Comparison of ENCODE assay signal across 13 cellular contexts in genomic region chr3:188198001-188198400, GRCh38.
"Had no signal": no experiment of that assay in that cellular context is flagged by ENCODE, and none has a peak within 500 bp of the region (broad histone marks: within the 10 kb centered on the region; RNA-seq: fewer than 3 reads in every experiment).

No MANE protein-coding gene starts in this region.

- H3K36me3 ChIP-seq: neural progenitor cell had no signal

- H3K27me3 Mint-ChIP-seq: activated B cell treated with CpG ODN at 0.5 μM for 24 hours; activated CD4-positive, alpha-beta T cell treated with anti-CD3 and anti-CD28 coated beads, Interleukin-2, amount 10 ng/mL, durations not matched to agents 7 days and 5 days; brain had no signal

- H3K4me1 ChIP-seq: parathyroid adenoma, testis had no signal

- H3K36me3 Mint-ChIP-seq: brain had no signal

- H3K27ac Mint-ChIP-seq: activated CD4-positive, alpha-beta T cell treated with anti-CD3 and anti-CD28 coated beads, Interleukin-2, amount 10 ng/mL, durations not matched to agents 7 days and 5 days; activated naive CD4-positive, alpha-beta T cell treated with anti-CD3 and anti-CD28 coated beads, Interleukin-2, amount 50 U/mL, for 72 hours; neural progenitor cell had no signal

- H3K9me3 ChIP-seq: right lobe of liver, testis had no signal

- H3K27me3 ChIP-seq: neural progenitor cell, right lobe of liver, testis had no signal

- H3K4me3 Mint-ChIP-seq: activated B cell treated with CpG ODN at 0.5 μM for 24 hours; activated CD4-positive, alpha-beta T cell treated with anti-CD3 and anti-CD28 coated beads, Interleukin-2, amount 10 ng/mL, durations not matched to agents 7 days and 5 days; brain; neural progenitor cell had no signal

- H3K9me3 Mint-ChIP-seq: activated B cell treated with CpG ODN at 0.5 μM for 24 hours; activated CD4-positive, alpha-beta T cell treated with anti-CD3 and anti-CD28 coated beads, Interleukin-2, amount 10 ng/mL, durations not matched to agents 7 days and 5 days; neural progenitor cell had no signal

- H3K27ac ChIP-seq: neural progenitor cell, parathyroid adenoma, right lobe of liver, testis had no signal

- H3K4me3 ChIP-seq: neural progenitor cell, right lobe of liver, testis had no signal

- DNase-seq: activated B cell treated with CpG ODN at 0.5 μM for 24 hours; activated CD4-positive, alpha-beta T cell treated with anti-CD3 and anti-CD28 coated beads, Interleukin-2, amount 10 ng/mL, durations not matched to agents 7 days and 5 days; amniotic stem cell; erythroblast; right lobe of liver; stimulated activated CD4-positive, alpha-beta T cell treated with anti-CD3 and anti-CD28 coated beads, Interleukin-12 subunit alpha, Interleukin-12 subunit beta, amount 100 ng/mL, for 4 hours; stimulated activated naive CD8-positive, alpha-beta T cell treated with anti-CD3 and anti-CD28 coated beads, Interleukin-15, Interleukin-2, amounts not matched to agents 100 U/mL and 50 U/mL, for 24 hours; T-helper 2 cell; testis had no signal

- H3K9ac ChIP-seq: neural progenitor cell, parathyroid adenoma had no signal
